ENCODE assay signal across 22 cellular contexts in the genomic region with DNA sequence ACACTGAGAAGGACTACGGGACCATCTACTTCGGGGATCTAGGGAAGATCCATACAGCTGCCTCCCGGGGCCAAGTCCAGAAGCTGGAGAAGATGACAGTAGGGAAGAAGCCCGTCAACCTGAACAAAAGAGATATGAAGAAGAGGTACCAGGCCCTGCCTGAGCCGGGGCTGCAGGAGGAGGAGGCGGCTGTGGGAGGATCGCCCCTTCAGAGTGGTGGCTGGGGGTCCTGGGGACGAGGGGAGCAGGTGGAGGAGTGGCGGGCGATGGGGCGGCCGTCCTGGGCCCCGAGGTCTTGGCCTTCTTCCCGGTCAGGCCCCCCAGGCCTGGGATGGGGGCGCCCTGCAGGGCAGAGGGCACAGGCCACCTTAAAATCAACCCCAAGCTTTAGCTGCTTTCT. TPM values are rescaled to one million over a fixed set of nuclear protein-coding genes. Genes with fewer than 3 reads are reported as not detected.
DNase-seq lines count a peak whose midpoint lies in the region; ATAC-seq and TF ChIP-seq lines count a peak whose summit lies in the region.
"Had no signal": no experiment of that assay in that cellular context is flagged by ENCODE, and none has a peak within 500 bp of the region (broad histone marks: within the 10 kb centered on the region; RNA-seq: fewer than 3 reads in every experiment).

No MANE protein-coding gene starts in this region.

- no peak for TF ChIP-seq CTCF in breast epithelium (IDR thresholded peaks at IDR 0.05)
- TF ChIP-seq CTCF in MCF 10A (IDR thresholded peaks at IDR 0.05; ENCODE audit: unreplicated experiment), result no peak
- no peak for TF ChIP-seq CTCF in natural killer cell (IDR thresholded peaks at IDR 0.05)

- no peak overlapping the region for H3K4me2 ChIP-seq in mesenchymal stem cell (ENCODE audit: low read length, poor library complexity, severe bottlenecking)

- CTCF ChIA-PET in MCF 10A (lab: Yijun Ruan, JAX), result no interaction called here

- H3K27ac Mint-ChIP-seq in MCF 10A (ENCODE audit: low read depth, unreplicated experiment), result no peak overlapping the region
- H3K27ac Mint-ChIP-seq in natural killer cell, result no peak overlapping the region
- H3K27ac Mint-ChIP-seq: T-helper 1 cell treated with Interleukin-12 subunit alpha and Interleukin-12 subunit beta and Interleukin-4 antibody, amounts not matched to agents 30 μg/mL and 1 μg/mL, for 36 hours had no signal

- H3K27me3 Mint-ChIP-seq in MCF 10A (ENCODE audit: insufficient read depth, unreplicated experiment), result no peaks in the 10 kb centered on the region
- H3K27me3 Mint-ChIP-seq in natural killer cell (ENCODE audit: low read depth in 2 of 2), result peaks cover 0 to 14% of the 10 kb centered on the region in 2 donors

- peaks cover 0 to 12% of the 10 kb centered on the region in 2 donors for H3K27me3 ChIP-seq in breast epithelium
- no peaks in the 10 kb centered on the region for H3K27me3 ChIP-seq in adipocyte (replicated peaks; ENCODE audit: control insufficient read depth, insufficient read depth, low read length)
- peaks cover 0 to 8% of the 10 kb centered on the region in 2 experiments for H3K27me3 ChIP-seq in mesenchymal stem cell (ENCODE audit: control insufficient read depth in 1 of 2, insufficient read depth in 1 of 2, low read length in 2 of 2)
- H3K27me3 ChIP-seq: foreskin keratinocyte, right lobe of liver had no signal

- intact Hi-C loops in breast epithelium (cut with DNase I; ENCODE audit: low total_unique reads), result no loop called here
- intact Hi-C loops in MCF 10A (cut with micrococcal nuclease), result no loop called here
- intact Hi-C loops in natural killer cell (cut with micrococcal nuclease), result no loop called here
- intact Hi-C loops in left cardiac atrium (cut with DNase I), result no loop called here

- H4K91ac ChIP-seq in mesenchymal stem cell (ENCODE audit: low read length), result no peak overlapping the region

- no peak overlapping the region for H4K8ac ChIP-seq in mesenchymal stem cell (ENCODE audit: low read length)

- H2AK5ac ChIP-seq in mesenchymal stem cell (ENCODE audit: low read length, severe bottlenecking), result no peak overlapping the region

- H3K4me3 Mint-ChIP-seq in MCF 10A (ENCODE audit: unreplicated experiment) (no peak overlapping the region), natural killer cell (no peak overlapping the region)
- H3K4me3 Mint-ChIP-seq: T-helper 1 cell treated with Interleukin-12 subunit alpha and Interleukin-12 subunit beta and Interleukin-4 antibody, amounts not matched to agents 30 μg/mL and 1 μg/mL, for 36 hours had no signal

- H3K4me1 Mint-ChIP-seq in MCF 10A (ENCODE audit: insufficient read depth, unreplicated experiment) (no peaks in the 10 kb centered on the region), natural killer cell (no peaks in the 10 kb centered on the region)

- H3K79me1 ChIP-seq in mesenchymal stem cell (replicated peaks; ENCODE audit: low read length, poor library complexity, severe bottlenecking), result no peaks in the 10 kb centered on the region

- no peak overlapping the region for H2BK15ac ChIP-seq in mesenchymal stem cell (ENCODE audit: low read depth, poor library complexity, severe bottlenecking)

- H3K36me3 Mint-ChIP-seq in MCF 10A (ENCODE audit: insufficient read depth, unreplicated experiment), result no peaks in the 10 kb centered on the region
- no peaks in the 10 kb centered on the region for H3K36me3 Mint-ChIP-seq in natural killer cell

- H3K4me3 ChIP-seq in breast epithelium, result peak overlapping the region in 2 of 3 donors; percentile 35 to 52
- H3K4me3 ChIP-seq in adipocyte (ENCODE audit: low read length), result peak overlapping the region; percentile 44
- H3K4me3 ChIP-seq in iPS-18c (ENCODE audit: insufficient read depth, low read depth, low read length), result peak overlapping the region; percentile 22
- H3K4me3 ChIP-seq in mesenchymal stem cell (ENCODE audit: insufficient read depth in 1 of 2, low read depth in 1 of 2, low read length in 2 of 2), result no peak overlapping the region
- H3K4me3 ChIP-seq: HAP-1, right lobe of liver had no signal

- WGBS in mesenchymal stem cell, result 89% methylated on average over 7 of the region's 15 CpGs

- POLR2A ChIA-PET in MCF 10A (lab: Yijun Ruan, JAX), result no interaction called here

- H3K36me3 ChIP-seq in breast epithelium (no peaks in the 10 kb centered on the region), adipocyte (ENCODE audit: control insufficient read depth, insufficient read depth, low read length, severe bottlenecking) (no peaks in the 10 kb centered on the region), mesenchymal stem cell (ENCODE audit: control insufficient read depth in 1 of 2, insufficient read depth in 2 of 2, low read depth in 1 of 2, low read length in 2 of 2) (no peaks in the 10 kb centered on the region)
- H3K36me3 ChIP-seq: HAP-1, right lobe of liver had no signal

- H3K4me1 ChIP-seq in breast epithelium, result no peaks in the 10 kb centered on the region
- no peaks in the 10 kb centered on the region for H3K4me1 ChIP-seq in adipocyte (ENCODE audit: control insufficient read depth, insufficient read depth, low read length)
- no peaks in the 10 kb centered on the region for H3K4me1 ChIP-seq in mesenchymal stem cell (ENCODE audit: control insufficient read depth, insufficient read depth, low read depth, low read length)
- H3K4me1 ChIP-seq: foreskin keratinocyte, HAP-1, right lobe of liver had no signal

- H2AFZ ChIP-seq in mesenchymal stem cell (ENCODE audit: low read depth, low read length), result no peak overlapping the region

- no peak overlapping the region for H3K4ac ChIP-seq in mesenchymal stem cell (ENCODE audit: low read depth in 1 of 2, low read length in 2 of 2)

- no peak overlapping the region for H2BK12ac ChIP-seq in mesenchymal stem cell (ENCODE audit: low read length in 2 of 2)

- DNase-seq in breast epithelium (ENCODE audit: low spot score in 2 of 2), result no peak
- DNase-seq in MCF 10A (ENCODE audit: unreplicated experiment), result no peak
- DNase-seq in adipocyte (ENCODE audit: low read depth), result no peak
- no peak for DNase-seq in natural killer cell
- DNase-seq in mesenchymal stem cell, result no peak
- DNase-seq in left cardiac atrium, result no peak
- DNase-seq: amniotic stem cell; cerebellar nuclear complex; effector CD4-positive, alpha-beta T cell; foreskin keratinocyte; hippocampal formation; kidney glomerular epithelial cell; mammary epithelial cell; NCI-H1436 treated with DMSO at 0.1 percent for 48 hours; NCI-H510A treated with DMSO at 0.1 percent for 48 hours; right lobe of liver had no signal

- H3K14ac ChIP-seq in mesenchymal stem cell (ENCODE audit: low read length in 2 of 2), result no peak overlapping the region

- H2BK5ac ChIP-seq in mesenchymal stem cell (ENCODE audit: low read depth, low read length, poor library complexity, severe bottlenecking), result no peak overlapping the region

- no peak overlapping the region for H2BK120ac ChIP-seq in mesenchymal stem cell (ENCODE audit: low read depth, low read length)

- TF ChIP-seq POLR2A in breast epithelium (IDR thresholded peaks at IDR 0.05), result no peak

- no peak overlapping the region for H3K27ac ChIP-seq in breast epithelium
- no peak overlapping the region for H3K27ac ChIP-seq in mesenchymal stem cell (ENCODE audit: low read length, poor library complexity, severe bottlenecking)
- H3K27ac ChIP-seq: foreskin keratinocyte, right lobe of liver had no signal

- peaks cover 0 to 4% of the 10 kb centered on the region in 2 donors for H3K9me3 ChIP-seq in breast epithelium
- H3K9me3 ChIP-seq in adipocyte (ENCODE audit: control insufficient read depth, low read length), result no peaks in the 10 kb centered on the region
- H3K9me3 ChIP-seq in iPS-18c (ENCODE audit: control insufficient read depth, insufficient read depth, low read length), result no peaks in the 10 kb centered on the region
- H3K9me3 ChIP-seq in mesenchymal stem cell (ENCODE audit: control insufficient read depth, low read length), result no peaks in the 10 kb centered on the region
- H3K9me3 ChIP-seq: HAP-1, right lobe of liver had no signal

- H3K23ac ChIP-seq in mesenchymal stem cell (ENCODE audit: low read length in 2 of 2), result no peak overlapping the region

- no peak for ATAC-seq in natural killer cell
- no peak for ATAC-seq in left cardiac atrium
- ATAC-seq: foreskin keratinocyte had no signal

- no peak overlapping the region for H3K18ac ChIP-seq in mesenchymal stem cell (ENCODE audit: low read depth in 1 of 2, low read length in 2 of 2)

- no TSS peak for BruUV-seq in MCF 10A (replicated peaks; lab: Mats Ljungman, UMichigan)

- H3K9ac ChIP-seq in adipocyte (ENCODE audit: low read length), result no peak overlapping the region
- no peak overlapping the region for H3K9ac ChIP-seq in mesenchymal stem cell (ENCODE audit: low read length)

- H3K9me3 Mint-ChIP-seq in MCF 10A (ENCODE audit: unreplicated experiment) (no peaks in the 10 kb centered on the region), natural killer cell (no peaks in the 10 kb centered on the region)
- H3K9me3 Mint-ChIP-seq: T-helper 1 cell treated with Interleukin-12 subunit alpha and Interleukin-12 subunit beta and Interleukin-4 antibody, amounts not matched to agents 30 μg/mL and 1 μg/mL, for 36 hours had no signal

RNA-seq across cellular contexts. Expression of gene ANKRD30B, which starts 0.5 kb away (rescaled TPM):
- total RNA-seq in breast epithelium (10 to 100 TPM in 2 of 3 donors, not detected in 1; 11.0 to 11.5 TPM), MCF 10A (2022) (not detected in 2 replicates), natural killer cell (not detected), left cardiac atrium (not detected)
- polyA plus RNA-seq in mesenchymal stem cell (2013, experiment 1 of 2), result not detected
- not detected for polyA plus RNA-seq in mesenchymal stem cell (2013, experiment 2 of 2)
- total RNA-seq: foreskin keratinocyte, G401, mammary epithelial cell, right lobe of liver, ureter had no signal
- polyA plus RNA-seq: esophagus, foreskin keratinocyte, mammary epithelial cell had no signal

Comparison
In these comparisons a context has a peak if more than half of its experiments do, and no peak if none do; other contexts are left out.
1. H3K4me3 ChIP-seq: peak in breast epithelium (2 of 3), adipocyte (single experiment) and iPS-18c (single experiment); none in mesenchymal stem cell (0 of 2).